Comparison of ENCODE assay signal across 1 cellular context in the genomic region with DNA sequence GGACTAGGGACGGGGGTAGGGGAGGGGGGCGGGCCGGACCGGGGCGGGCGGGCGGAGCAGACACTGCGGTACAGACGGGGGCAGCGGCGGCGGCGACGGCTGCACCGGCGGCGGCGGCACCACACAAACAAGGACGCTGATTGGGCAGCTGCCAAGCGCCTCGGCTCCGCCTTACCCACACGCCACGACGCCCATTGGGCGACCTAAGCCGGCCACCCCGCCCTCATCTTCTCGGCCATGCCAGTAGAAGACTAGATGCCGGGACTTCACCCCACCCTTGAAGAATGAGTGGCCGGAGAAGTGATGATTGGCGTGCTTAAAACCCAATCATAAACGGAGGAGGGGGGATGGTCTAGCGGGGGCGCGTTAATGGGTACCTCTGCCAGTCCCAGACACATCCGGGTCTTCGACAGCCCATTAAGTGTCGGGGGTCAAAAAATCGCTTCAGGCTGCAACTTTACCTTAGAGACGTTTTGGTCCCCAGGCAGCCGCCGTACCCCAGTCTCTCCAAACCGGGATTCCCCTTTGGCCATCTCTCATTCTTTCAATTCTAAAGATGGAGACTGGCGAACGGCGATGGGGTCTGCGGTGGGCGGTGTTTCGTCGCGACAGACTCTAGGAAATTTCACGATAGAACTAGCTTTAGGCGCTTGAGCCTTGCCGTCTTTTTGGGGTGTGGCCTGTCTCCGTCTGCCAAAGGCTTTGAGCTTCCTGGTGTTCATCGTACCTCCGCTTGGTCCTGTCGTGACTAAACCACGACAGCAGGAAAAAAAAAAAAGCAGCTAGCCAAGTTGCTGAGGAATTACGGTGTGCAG.
TF ChIP-seq lines count a peak whose summit lies in the region.

Gene GATAD2B, minus strand, starts transcription at position 135 of the 815 bp plus-strand sequence. CDS start 94,625 bp downstream, outside the sequence.

TF ChIP-seq in HepG2, 621 proteins besides CTCF, POLR2A, EP300 and RAD21 (continued from another document and continues in another):
- TF ChIP-seq, protein P1, sequence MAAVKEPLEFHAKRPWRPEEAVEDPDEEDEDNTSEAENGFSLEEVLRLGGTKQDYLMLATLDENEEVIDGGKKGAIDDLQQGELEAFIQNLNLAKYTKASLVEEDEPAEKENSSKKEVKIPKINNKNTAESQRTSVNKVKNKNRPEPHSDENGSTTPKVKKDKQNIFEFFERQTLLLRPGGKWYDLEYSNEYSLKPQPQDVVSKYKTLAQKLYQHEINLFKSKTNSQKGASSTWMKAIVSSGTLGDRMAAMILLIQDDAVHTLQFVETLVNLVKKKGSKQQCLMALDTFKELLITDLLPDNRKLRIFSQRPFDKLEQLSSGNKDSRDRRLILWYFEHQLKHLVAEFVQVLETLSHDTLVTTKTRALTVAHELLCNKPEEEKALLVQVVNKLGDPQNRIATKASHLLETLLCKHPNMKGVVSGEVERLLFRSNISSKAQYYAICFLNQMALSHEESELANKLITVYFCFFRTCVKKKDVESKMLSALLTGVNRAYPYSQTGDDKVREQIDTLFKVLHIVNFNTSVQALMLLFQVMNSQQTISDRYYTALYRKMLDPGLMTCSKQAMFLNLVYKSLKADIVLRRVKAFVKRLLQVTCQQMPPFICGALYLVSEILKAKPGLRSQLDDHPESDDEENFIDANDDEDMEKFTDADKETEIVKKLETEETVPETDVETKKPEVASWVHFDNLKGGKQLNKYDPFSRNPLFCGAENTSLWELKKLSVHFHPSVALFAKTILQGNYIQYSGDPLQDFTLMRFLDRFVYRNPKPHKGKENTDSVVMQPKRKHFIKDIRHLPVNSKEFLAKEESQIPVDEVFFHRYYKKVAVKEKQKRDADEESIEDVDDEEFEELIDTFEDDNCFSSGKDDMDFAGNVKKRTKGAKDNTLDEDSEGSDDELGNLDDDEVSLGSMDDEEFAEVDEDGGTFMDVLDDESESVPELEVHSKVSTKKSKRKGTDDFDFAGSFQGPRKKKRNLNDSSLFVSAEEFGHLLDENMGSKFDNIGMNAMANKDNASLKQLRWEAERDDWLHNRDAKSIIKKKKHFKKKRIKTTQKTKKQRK (IDR thresholded peaks at IDR 0.05; ENCODE audit: low read length): peak; percentile 65
- TF ChIP-seq CEBPG (CRISPR knock-in tag; IDR thresholded peaks at IDR 0.05) (0 out of 2 replicates have a peak, but pooled peaks have one; percentile 8), ELF1 (CRISPR knock-in tag; IDR thresholded peaks at IDR 0.05) (0 out of 2 replicates have a peak, but pooled peaks have one; percentile 57), ZNF530 (CRISPR knock-in tag; IDR thresholded peaks at IDR 0.05; ENCODE audit: low read depth) (no peak), ELF4 (CRISPR knock-in tag; IDR thresholded peaks at IDR 0.05; ENCODE audit: borderline replicate concordance) (0 out of 2 replicates have a peak, but pooled peaks have one; percentile 64), ZNF24 (IDR thresholded peaks at IDR 0.05) (no peak), ATF2 (CRISPR knock-in tag; IDR thresholded peaks at IDR 0.05) (no peak), ZNF230 (CRISPR knock-in tag; IDR thresholded peaks at IDR 0.05) (peak; percentile 63), ZNF678 (CRISPR knock-in tag; IDR thresholded peaks at IDR 0.05) (0 out of 2 replicates have a peak, but pooled peaks have one; percentile 42), KDM6A (CRISPR knock-in tag; IDR thresholded peaks at IDR 0.05; ENCODE audit: low read depth) (no peak), ZNF605 (CRISPR knock-in tag; IDR thresholded peaks at IDR 0.05) (peak; percentile 77), ZNF329 (CRISPR knock-in tag; IDR thresholded peaks at IDR 0.05; ENCODE audit: low read depth) (no peak), NCOA1 (CRISPR knock-in tag; IDR thresholded peaks at IDR 0.05) (0 out of 2 replicates have a peak, but pooled peaks have one; percentile 24), TRIM24 (CRISPR knock-in tag; IDR thresholded peaks at IDR 0.05) (no peak), FOSL2 (CRISPR knock-in tag; IDR thresholded peaks at IDR 0.05) (no peak), CERS6 (CRISPR knock-in tag; IDR thresholded peaks at IDR 0.05) (no peak), MIER3 (CRISPR knock-in tag; IDR thresholded peaks at IDR 0.05; ENCODE audit: borderline replicate concordance) (peak; percentile 58; the same call in 1 of the 2 replicates), SMAD3 (CRISPR knock-in tag; IDR thresholded peaks at IDR 0.05) (peak; percentile 52; the same call in 1 of the 2 replicates), KDM5B (CRISPR knock-in tag; IDR thresholded peaks at IDR 0.05; ENCODE audit: borderline replicate concordance) (0 out of 2 replicates have a peak, but pooled peaks have one; percentile 53), NFYC (CRISPR knock-in tag; IDR thresholded peaks at IDR 0.05) (peak; percentile 93), ZNF280B (CRISPR knock-in tag; IDR thresholded peaks at IDR 0.05; ENCODE audit: borderline replicate concordance) (no peak), ZMYM4 (CRISPR knock-in tag; IDR thresholded peaks at IDR 0.05) (peak; percentile 84; the same call in 1 of the 2 replicates), ZNF275 (CRISPR knock-in tag; IDR thresholded peaks at IDR 0.05; ENCODE audit: borderline replicate concordance) (peak; percentile 11; the same call in 1 of the 2 replicates), ATF7-NPFF (CRISPR knock-in tag; IDR thresholded peaks at IDR 0.05; ENCODE audit: low read depth) (0 out of 2 replicates have a peak, but pooled peaks have one; percentile 36), MEF2D (CRISPR knock-in tag; IDR thresholded peaks at IDR 0.05) (peak; percentile 59; the same call in 1 of the 2 replicates), GATAD1 (CRISPR knock-in tag; IDR thresholded peaks at IDR 0.05) (peak; percentile 87), ZNF781 (CRISPR knock-in tag; IDR thresholded peaks at IDR 0.05; ENCODE audit: borderline replicate concordance, not compliant biosample characterization) (peak; percentile 29)
- TF ChIP-seq, protein P2, sequence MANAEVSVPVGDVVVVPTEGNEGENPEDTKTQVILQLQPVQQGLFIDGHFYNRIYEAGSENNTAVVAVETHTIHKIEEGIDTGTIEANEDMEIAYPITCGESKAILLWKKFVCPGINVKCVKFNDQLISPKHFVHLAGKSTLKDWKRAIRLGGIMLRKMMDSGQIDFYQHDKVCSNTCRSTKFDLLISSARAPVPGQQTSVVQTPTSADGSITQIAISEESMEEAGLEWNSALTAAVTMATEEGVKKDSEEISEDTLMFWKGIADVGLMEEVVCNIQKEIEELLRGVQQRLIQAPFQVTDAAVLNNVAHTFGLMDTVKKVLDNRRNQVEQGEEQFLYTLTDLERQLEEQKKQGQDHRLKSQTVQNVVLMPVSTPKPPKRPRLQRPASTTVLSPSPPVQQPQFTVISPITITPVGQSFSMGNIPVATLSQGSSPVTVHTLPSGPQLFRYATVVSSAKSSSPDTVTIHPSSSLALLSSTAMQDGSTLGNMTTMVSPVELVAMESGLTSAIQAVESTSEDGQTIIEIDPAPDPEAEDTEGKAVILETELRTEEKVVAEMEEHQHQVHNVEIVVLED (CRISPR knock-in tag; IDR thresholded peaks at IDR 0.05; ENCODE audit: borderline replicate concordance): peak; percentile 44; the same call in 1 of the 2 replicates
- TF ChIP-seq, protein P3, sequence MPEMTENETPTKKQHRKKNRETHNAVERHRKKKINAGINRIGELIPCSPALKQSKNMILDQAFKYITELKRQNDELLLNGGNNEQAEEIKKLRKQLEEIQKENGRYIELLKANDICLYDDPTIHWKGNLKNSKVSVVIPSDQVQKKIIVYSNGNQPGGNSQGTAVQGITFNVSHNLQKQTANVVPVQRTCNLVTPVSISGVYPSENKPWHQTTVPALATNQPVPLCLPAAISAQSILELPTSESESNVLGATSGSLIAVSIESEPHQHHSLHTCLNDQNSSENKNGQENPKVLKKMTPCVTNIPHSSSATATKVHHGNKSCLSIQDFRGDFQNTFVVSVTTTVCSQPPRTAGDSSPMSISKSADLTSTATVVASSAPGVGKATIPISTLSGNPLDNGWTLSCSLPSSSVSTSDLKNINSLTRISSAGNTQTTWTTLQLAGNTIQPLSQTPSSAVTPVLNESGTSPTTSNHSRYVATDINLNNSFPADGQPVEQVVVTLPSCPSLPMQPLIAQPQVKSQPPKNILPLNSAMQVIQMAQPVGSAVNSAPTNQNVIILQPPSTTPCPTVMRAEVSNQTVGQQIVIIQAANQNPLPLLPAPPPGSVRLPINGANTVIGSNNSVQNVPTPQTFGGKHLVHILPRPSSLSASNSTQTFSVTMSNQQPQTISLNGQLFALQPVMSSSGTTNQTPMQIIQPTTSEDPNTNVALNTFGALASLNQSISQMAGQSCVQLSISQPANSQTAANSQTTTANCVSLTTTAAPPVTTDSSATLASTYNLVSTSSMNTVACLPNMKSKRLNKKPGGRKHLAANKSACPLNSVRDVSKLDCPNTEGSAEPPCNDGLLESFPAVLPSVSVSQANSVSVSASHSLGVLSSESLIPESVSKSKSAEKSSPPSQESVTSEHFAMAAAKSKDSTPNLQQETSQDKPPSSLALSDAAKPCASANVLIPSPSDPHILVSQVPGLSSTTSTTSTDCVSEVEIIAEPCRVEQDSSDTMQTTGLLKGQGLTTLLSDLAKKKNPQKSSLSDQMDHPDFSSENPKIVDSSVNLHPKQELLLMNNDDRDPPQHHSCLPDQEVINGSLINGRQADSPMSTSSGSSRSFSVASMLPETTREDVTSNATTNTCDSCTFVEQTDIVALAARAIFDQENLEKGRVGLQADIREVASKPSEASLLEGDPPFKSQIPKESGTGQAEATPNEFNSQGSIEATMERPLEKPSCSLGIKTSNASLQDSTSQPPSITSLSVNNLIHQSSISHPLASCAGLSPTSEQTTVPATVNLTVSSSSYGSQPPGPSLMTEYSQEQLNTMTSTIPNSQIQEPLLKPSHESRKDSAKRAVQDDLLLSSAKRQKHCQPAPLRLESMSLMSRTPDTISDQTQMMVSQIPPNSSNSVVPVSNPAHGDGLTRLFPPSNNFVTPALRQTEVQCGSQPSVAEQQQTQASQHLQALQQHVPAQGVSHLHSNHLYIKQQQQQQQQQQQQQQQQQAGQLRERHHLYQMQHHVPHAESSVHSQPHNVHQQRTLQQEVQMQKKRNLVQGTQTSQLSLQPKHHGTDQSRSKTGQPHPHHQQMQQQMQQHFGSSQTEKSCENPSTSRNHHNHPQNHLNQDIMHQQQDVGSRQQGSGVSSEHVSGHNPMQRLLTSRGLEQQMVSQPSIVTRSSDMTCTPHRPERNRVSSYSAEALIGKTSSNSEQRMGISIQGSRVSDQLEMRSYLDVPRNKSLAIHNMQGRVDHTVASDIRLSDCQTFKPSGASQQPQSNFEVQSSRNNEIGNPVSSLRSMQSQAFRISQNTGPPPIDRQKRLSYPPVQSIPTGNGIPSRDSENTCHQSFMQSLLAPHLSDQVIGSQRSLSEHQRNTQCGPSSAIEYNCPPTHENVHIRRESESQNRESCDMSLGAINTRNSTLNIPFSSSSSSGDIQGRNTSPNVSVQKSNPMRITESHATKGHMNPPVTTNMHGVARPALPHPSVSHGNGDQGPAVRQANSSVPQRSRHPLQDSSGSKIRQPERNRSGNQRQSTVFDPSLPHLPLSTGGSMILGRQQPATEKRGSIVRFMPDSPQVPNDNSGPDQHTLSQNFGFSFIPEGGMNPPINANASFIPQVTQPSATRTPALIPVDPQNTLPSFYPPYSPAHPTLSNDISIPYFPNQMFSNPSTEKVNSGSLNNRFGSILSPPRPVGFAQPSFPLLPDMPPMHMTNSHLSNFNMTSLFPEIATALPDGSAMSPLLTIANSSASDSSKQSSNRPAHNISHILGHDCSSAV (CRISPR knock-in tag; IDR thresholded peaks at IDR 0.05; ENCODE audit: borderline replicate concordance): no peak
